In genomic region chr1:109760581-109761226, GRCh38 we compare ENCODE assay signal across 19 cellular contexts. TPM values are rescaled to one million over a fixed set of nuclear protein-coding genes. Genes with fewer than 3 reads are reported as not detected.
DNase-seq lines count a peak whose midpoint lies in the region; ATAC-seq and TF ChIP-seq lines count a peak whose summit lies in the region.
"Had no signal": no experiment of that assay in that cellular context is flagged by ENCODE, and none has a peak within 500 bp of the region (broad histone marks: within the 10 kb centered on the region; RNA-seq: fewer than 3 reads in every experiment).

No MANE protein-coding gene starts in this region.

- CTCF ChIA-PET in PC-9 (lab: Charles Lee): no interaction called here

- no peaks in the 10 kb centered on the region for H3K79me2 ChIP-seq in PC-9 (ENCODE audit: low read depth)

- H3K36me3 ChIP-seq in testis (ENCODE audit: low read depth, missing control alignments) (no peaks in the 10 kb centered on the region), PC-9 (ENCODE audit: low read depth) (no peaks in the 10 kb centered on the region)
- H3K36me3 ChIP-seq: SJSA1 had no signal

- no peak for TF ChIP-seq CTCF in chondrocyte (IDR thresholded peaks at IDR 0.05)
- TF ChIP-seq CTCF in natural killer cell (IDR thresholded peaks at IDR 0.05): no peak
- no peak for TF ChIP-seq CTCF in testis (IDR thresholded peaks at IDR 0.05)
- TF ChIP-seq CTCF in PC-9 (conservative IDR thresholded peaks at IDR 0.05): no peak

- H3K9me3 ChIP-seq in testis: no peaks in the 10 kb centered on the region
- no peaks in the 10 kb centered on the region for H3K9me3 ChIP-seq in PC-9 (ENCODE audit: insufficient read depth, low read depth)
- H3K9me3 ChIP-seq: SJSA1 had no signal

- H3K4me3 ChIP-seq in testis (no peak overlapping the region), PC-9 (no peak overlapping the region)
- H3K4me3 ChIP-seq: SJSA1 had no signal

- H2AFZ ChIP-seq in PC-9: no peak overlapping the region

- H3K36me3 Mint-ChIP-seq in chondrocyte (ENCODE audit: low read depth) (no peaks in the 10 kb centered on the region), natural killer cell (no peaks in the 10 kb centered on the region)
- H3K36me3 Mint-ChIP-seq: CD4-positive, CD25-positive, alpha-beta regulatory T cell had no signal

- peaks cover 56% of the 10 kb centered on the region for H3K4me1 ChIP-seq in testis
- H3K4me1 ChIP-seq in PC-9 (replicated peaks; ENCODE audit: insufficient read depth): peaks cover 16% of the 10 kb centered on the region

- H3K9me2 ChIP-seq in PC-9 (ENCODE audit: insufficient read depth): no peaks in the 10 kb centered on the region

- TF ChIP-seq POLR2A in testis (IDR thresholded peaks at IDR 0.05): no peak

- no peak overlapping the region for H3K4me2 ChIP-seq in PC-9

- DNase-seq in activated T-cell treated with anti-CD3 and anti-CD28 coated beads, Interleukin-2, amount 50 U/mL, for 48 hours: peak; percentile 2 to 11
- no peak for DNase-seq in activated T-cell treated with anti-CD3 and anti-CD28 coated beads for 4 hours
- peak; percentile 75 for DNase-seq in chondrocyte (ENCODE audit: low spot score)
- peak; percentile 7 for DNase-seq in natural killer cell
- peak; percentile 7 for DNase-seq in testis
- no peak for DNase-seq in PC-9
- DNase-seq in NCI-H524 treated with DMSO at 0.1 percent for 48 hours (lab: John Stamatoyannopoulos, UW): no peak
- DNase-seq: amniotic stem cell; CD4-positive, CD25-positive, alpha-beta regulatory T cell; central memory CD4-positive, alpha-beta T cell; NCI-H1105 treated with DMSO at 0.1 percent for 48 hours; NCI-H69; retina; T-helper 9 cell had no signal

- ATAC-seq in natural killer cell (no peak), GM18909 (IDR thresholded peaks at IDR 0.05; ENCODE audit: poor library complexity, unreplicated experiment) (no peak)

- H3F3A ChIP-seq in PC-9 (ENCODE audit: insufficient read depth, low read depth): 0 out of 2 replicates have a peak, but pooled peaks cover 8% of the 10 kb centered on the region

- H3K27me3 Mint-ChIP-seq in chondrocyte (ENCODE audit: low read depth): no peaks in the 10 kb centered on the region
- peaks cover 5 to 10% of the 10 kb centered on the region in 2 donors for H3K27me3 Mint-ChIP-seq in natural killer cell (ENCODE audit: low read depth in 2 of 2)
- H3K27me3 Mint-ChIP-seq: CD4-positive, CD25-positive, alpha-beta regulatory T cell had no signal

- intact Hi-C loops in natural killer cell (cut with micrococcal nuclease) (no loop called here), testis (cut with DNase I; ENCODE audit: low total_unique reads) (no loop called here), PC-9 (cut with micrococcal nuclease; ENCODE audit: unreplicated experiment) (no loop called here)

- H3K4me1 Mint-ChIP-seq in chondrocyte (ENCODE audit: low read depth) (no peaks in the 10 kb centered on the region), natural killer cell (peaks cover 0 to 9% of the 10 kb centered on the region in 2 donors)
- H3K4me1 Mint-ChIP-seq: CD4-positive, CD25-positive, alpha-beta regulatory T cell had no signal

- POLR2A ChIA-PET in PC-9 (lab: Charles Lee; ENCODE audit: unreplicated experiment): no interaction called here

- no TSS peak for BruUV-seq in PC-9 (replicated peaks; lab: Mats Ljungman, UMichigan)

- no peaks in the 10 kb centered on the region for H3K9me3 Mint-ChIP-seq in chondrocyte (ENCODE audit: low read depth)
- H3K9me3 Mint-ChIP-seq in natural killer cell: no peaks in the 10 kb centered on the region

- 93 to 95% methylated on average over 3 to 6 of the region's 7 CpGs for WGBS in testis, 2 donors

- no peaks in the 10 kb centered on the region for H4K20me1 ChIP-seq in PC-9 (ENCODE audit: insufficient read depth)

- no peak overlapping the region for H3K27ac Mint-ChIP-seq in chondrocyte (ENCODE audit: unreplicated experiment)
- H3K27ac Mint-ChIP-seq in natural killer cell: no peak overlapping the region

- H3K27me3 ChIP-seq in testis (no peaks in the 10 kb centered on the region), PC-9 (ENCODE audit: insufficient read depth, low read depth) (no peaks in the 10 kb centered on the region)
- H3K27me3 ChIP-seq: SJSA1 had no signal

- peak overlapping the region; percentile 23 to 82 for H3K27ac ChIP-seq in testis
- no peak overlapping the region for H3K27ac ChIP-seq in PC-9
- H3K27ac ChIP-seq: SJSA1 had no signal

- H3K4me3 Mint-ChIP-seq in chondrocyte (ENCODE audit: unreplicated experiment) (no peak overlapping the region), natural killer cell (no peak overlapping the region)
- H3K4me3 Mint-ChIP-seq: CD4-positive, CD25-positive, alpha-beta regulatory T cell had no signal

RNA-seq across cellular contexts. Expression of gene EPS8L3, which starts 3.0 kb away (rescaled TPM):
- total RNA-seq in chondrocyte (not detected in 3 replicates), natural killer cell (under 1 TPM in 1 of 3 donors, not detected in 2; 0.47 TPM), testis (1 to 10 TPM; 3.3 to 7.2 TPM), PC-9 (2021) (0.68 and 1.2 TPM in 2 replicates)
- 7.7 TPM for polyA plus RNA-seq in testis (ENCODE audit: insufficient read depth, low read depth, low replicate concordance)
- total RNA-seq: CD4-positive, CD25-positive, alpha-beta regulatory T cell; OCI-LY7; SJSA1 had no signal
- polyA plus RNA-seq: AG04450; CD4-positive, CD25-positive, alpha-beta regulatory T cell; neural cell had no signal

RNA-seq across cellular contexts. Expression of gene GSTM3, which starts 19.9 kb away (rescaled TPM):
- total RNA-seq in chondrocyte: 51.2 to 63.8 TPM (median 61.5 TPM) in 3 replicates
- total RNA-seq in natural killer cell: 1 to 10 TPM; 1.7 to 3.0 (median 3.0) TPM
- 100 to 1,000 TPM; 748 to 769 TPM for total RNA-seq in testis
- 1,464 TPM for polyA plus RNA-seq in testis (ENCODE audit: insufficient read depth, low read depth, low replicate concordance)
- 101 and 110 TPM in 2 replicates for total RNA-seq in PC-9 (2021)
- total RNA-seq: OCI-LY7 had no signal

RNA-seq across cellular contexts. Expression of gene GSTM5, which starts 48.7 kb away (rescaled TPM):
- total RNA-seq in chondrocyte: not detected in 3 replicates
- total RNA-seq in natural killer cell: under 1 TPM in 2 of 3 donors, not detected in 1; 0.07 to 0.35 TPM
- total RNA-seq in testis: 1 to 10 TPM; 5.5 to 6.5 TPM
- 10.6 TPM for polyA plus RNA-seq in testis (ENCODE audit: insufficient read depth, low read depth, low replicate concordance)
- not detected in 2 replicates for total RNA-seq in PC-9 (2021)
- total RNA-seq: CD4-positive, CD25-positive, alpha-beta regulatory T cell; OCI-LY7; SJSA1 had no signal
- polyA plus RNA-seq: CD4-positive, CD25-positive, alpha-beta regulatory T cell; neural cell had no signal

Comparison
In these comparisons a context has a peak if more than half of its experiments do, and no peak if none do; other contexts are left out.
1. DNase-seq: peak in activated T-cell treated with anti-CD3 and anti-CD28 coated beads, Interleukin-2, amount 50 U/mL, for 48 hours (2 of 2), chondrocyte (single experiment), natural killer cell (single experiment) and testis (single experiment); none in activated T-cell treated with anti-CD3 and anti-CD28 coated beads for 4 hours (single experiment), PC-9 (0 of 2) and NCI-H524 treated with DMSO at 0.1 percent for 48 hours (single experiment).
2. RNA of gene GSTM3, which starts 19.9 kb away (total RNA-seq): 748 to 769 TPM in testis, 101 to 110 TPM in PC-9 and 51.2 to 63.8 TPM in chondrocyte; 1.7 to 3.0 TPM in natural killer cell; every median in the first group is over 10 times any median in the second.